In genomic region chr14:35398095-35398584, GRCh38 we compare ENCODE assay signal across 8 cellular contexts. TPM values are rescaled to one million over a fixed set of nuclear protein-coding genes. Genes with fewer than 3 reads are reported as not detected.
DNase-seq lines count a peak whose midpoint lies in the region; ATAC-seq and TF ChIP-seq lines count a peak whose summit lies in the region.

No MANE protein-coding gene starts in this region.

- H2BK5ac ChIP-seq in mesendoderm (ENCODE audit: low read length) = peak overlapping the region; percentile 29

- H3K36me3 ChIP-seq in mesendoderm (ENCODE audit: control insufficient read depth, insufficient read depth, low read length) (peaks cover 13% of the 10 kb centered on the region), aorta (ENCODE audit: control insufficient read depth in 1 of 2, insufficient read depth in 2 of 2, low read length in 1 of 2) (peaks cover 5 to 11% of the 10 kb centered on the region in 2 donors)

- ATAC-seq in aorta (ENCODE audit: low FRiP score) = peak; percentile 3

- H3K23ac ChIP-seq in mesendoderm (ENCODE audit: low read length) = no peak overlapping the region

- no CpG with 5 or more reads among the region's 3 CpGs for WGBS in mesendoderm (ENCODE audit: extremely low coverage, insufficient coverage, low lambda C conversion rate)
- 5% methylated on average over 3 of the region's 3 CpGs for WGBS in aorta, 2 donors

- peak overlapping the region; percentile 71 for H3K4me3 Mint-ChIP-seq in activated naive CD4-positive, alpha-beta T cell treated with anti-CD3 and anti-CD28 coated beads, Interleukin-2, amount 50 U/mL, for 24 hours
- no peak overlapping the region for H3K4me3 Mint-ChIP-seq in chondrocyte (ENCODE audit: unreplicated experiment)

- H3K56ac ChIP-seq in mesendoderm (ENCODE audit: low read length) = peak overlapping the region; percentile 34

- H3K4ac ChIP-seq in mesendoderm (ENCODE audit: low read depth, low read length) = no peak overlapping the region

- H3K9me3 Mint-ChIP-seq in activated naive CD4-positive, alpha-beta T cell treated with anti-CD3 and anti-CD28 coated beads, Interleukin-2, amount 50 U/mL, for 24 hours = no peaks in the 10 kb centered on the region
- no peaks in the 10 kb centered on the region for H3K9me3 Mint-ChIP-seq in chondrocyte (ENCODE audit: low read depth)

- peaks cover 40% of the 10 kb centered on the region for H3K4me1 Mint-ChIP-seq in activated naive CD4-positive, alpha-beta T cell treated with anti-CD3 and anti-CD28 coated beads, Interleukin-2, amount 50 U/mL, for 24 hours
- H3K4me1 Mint-ChIP-seq in chondrocyte (ENCODE audit: low read depth) = peaks cover 41% of the 10 kb centered on the region

- H3K4me3 ChIP-seq in mesendoderm (ENCODE audit: low read length) = no peak overlapping the region
- H3K4me3 ChIP-seq in aorta (ENCODE audit: low read length in 2 of 2) = no peak overlapping the region

- no peak overlapping the region for H3K4me2 ChIP-seq in mesendoderm (ENCODE audit: low read length)

- no peaks in the 10 kb centered on the region for H3K9me3 ChIP-seq in aorta (ENCODE audit: control insufficient read depth, low read length)

- H3K36me3 Mint-ChIP-seq in activated naive CD4-positive, alpha-beta T cell treated with anti-CD3 and anti-CD28 coated beads, Interleukin-2, amount 50 U/mL, for 24 hours = peaks cover 30% of the 10 kb centered on the region
- peaks cover 22% of the 10 kb centered on the region for H3K36me3 Mint-ChIP-seq in chondrocyte (ENCODE audit: low read depth)

- H3K4me1 ChIP-seq in mesendoderm (ENCODE audit: control insufficient read depth, low read depth, low read length) (peaks cover 17% of the 10 kb centered on the region), aorta (ENCODE audit: control insufficient read depth in 1 of 2, insufficient read depth in 2 of 2, low read length in 2 of 2) (peaks cover 0 to 11% of the 10 kb centered on the region in 2 donors)

- TF ChIP-seq CTCF in chondrocyte (IDR thresholded peaks at IDR 0.05) = no peak

- peaks cover 8% of the 10 kb centered on the region for H3K79me1 ChIP-seq in mesendoderm (ENCODE audit: low read length)

- no peak overlapping the region for H4K8ac ChIP-seq in mesendoderm (ENCODE audit: low read depth, low read length)

- H2BK120ac ChIP-seq in mesendoderm (ENCODE audit: low read depth, low read length) = peak overlapping the region; percentile 77

- peaks cover 11% of the 10 kb centered on the region for H3K79me2 ChIP-seq in mesendoderm (ENCODE audit: control insufficient read depth, insufficient read depth, low read length)

- H2BK15ac ChIP-seq in mesendoderm (replicated peaks; ENCODE audit: low read depth) = no peak overlapping the region

- no peak for DNase-seq in activated naive CD4-positive, alpha-beta T cell treated with anti-CD3 and anti-CD28 coated beads, Interleukin-2, amount 50 U/mL, for 16 hours
- DNase-seq in chondrocyte (ENCODE audit: low spot score) (no peak), mesendoderm (peak; percentile 49), aorta (peak in 1 of 2 donors; percentile 30), NCI-H748 (lab: John Stamatoyannopoulos, UW; ENCODE audit: unreplicated experiment) (no peak), DMS 273 (lab: John Stamatoyannopoulos, UW; ENCODE audit: unreplicated experiment) (no peak), NCI-H1694 treated with DMSO at 0.1 percent for 48 hours (lab: John Stamatoyannopoulos, UW) (no peak)

- peak overlapping the region; percentile 94 for H3K27ac Mint-ChIP-seq in activated naive CD4-positive, alpha-beta T cell treated with anti-CD3 and anti-CD28 coated beads, Interleukin-2, amount 50 U/mL, for 24 hours
- H3K27ac Mint-ChIP-seq in chondrocyte (ENCODE audit: unreplicated experiment) = peak overlapping the region; percentile 74

- intact Hi-C loops in aorta (cut with DNase I) = no loop called here

- peak overlapping the region; percentile 75 for H3K27ac ChIP-seq in mesendoderm (ENCODE audit: low read depth, low read length)
- H3K27ac ChIP-seq in aorta (ENCODE audit: low read depth in 1 of 2, low read length in 2 of 2) = peak overlapping the region; percentile 9 to 19

- no peak overlapping the region for H4K5ac ChIP-seq in mesendoderm (ENCODE audit: low read length)

- H3K9ac ChIP-seq in mesendoderm (ENCODE audit: low read length) = peak overlapping the region; percentile 31

- no peaks in the 10 kb centered on the region for H3K27me3 Mint-ChIP-seq in activated naive CD4-positive, alpha-beta T cell treated with anti-CD3 and anti-CD28 coated beads, Interleukin-2, amount 50 U/mL, for 24 hours
- no peaks in the 10 kb centered on the region for H3K27me3 Mint-ChIP-seq in chondrocyte (ENCODE audit: low read depth)

- H3K27me3 ChIP-seq in mesendoderm (ENCODE audit: insufficient read depth, low read length, poor library complexity) (no peaks in the 10 kb centered on the region), aorta (ENCODE audit: control insufficient read depth in 1 of 2, insufficient read depth in 2 of 2, low read length in 1 of 2) (no peaks in the 10 kb centered on the region)

- no peak overlapping the region for H2AK5ac ChIP-seq in mesendoderm (ENCODE audit: low read length)

- no peak overlapping the region for H3K18ac ChIP-seq in mesendoderm (ENCODE audit: low read length)

RNA-seq across cellular contexts. Expression of gene NFKBIA, which starts 6.4 kb away (rescaled TPM):
- total RNA-seq in chondrocyte = 41.0 to 53.5 TPM (median 42.2 TPM) in 3 replicates
- 49.3 TPM for polyA plus RNA-seq in mesendoderm (2013, experiment 1 of 2)
- 45.6 TPM for polyA plus RNA-seq in mesendoderm (2013, experiment 2 of 2)
- 100 to 1,000 TPM; 126 to 186 TPM for total RNA-seq in aorta
- 10 to 100 TPM; 83.0 to 97.1 TPM for polyA plus RNA-seq in aorta
